In genomic region chr17:57459286-57459915, GRCh38 we compare ENCODE assay signal across 11 cellular contexts.
DNase-seq lines count a peak whose midpoint lies in the region; ATAC-seq and TF ChIP-seq lines count a peak whose summit lies in the region.
"Had no signal": no experiment of that assay in that cellular context is flagged by ENCODE, and none has a peak within 500 bp of the region (broad histone marks: within the 10 kb centered on the region; RNA-seq: fewer than 3 reads in every experiment).

No MANE protein-coding gene starts in this region.

- no peak overlapping the region for H3K4me3 ChIP-seq in epithelial cell of proximal tubule (ENCODE audit: low read depth, low read length)
- H3K4me3 ChIP-seq: heart right ventricle had no signal

- peak; percentile 52 for TF ChIP-seq CTCF in GM12873 (IDR thresholded peaks at IDR 0.05; ENCODE audit: insufficient read depth, low read depth, low read length, missing control alignments)
- TF ChIP-seq CTCF in epithelial cell of proximal tubule (conservative IDR thresholded peaks at IDR 0.05; ENCODE audit: low read depth, low read length): no peak

- ATAC-seq in HG03097 (IDR thresholded peaks at IDR 0.05; ENCODE audit: low FRiP score, unreplicated experiment): no peak

- DNase-seq in A172 (ENCODE audit: low spot score) (peak; percentile 97), RKO (ENCODE audit: low spot score) (peak; percentile 33), epithelial cell of proximal tubule (ENCODE audit: low read depth) (peak; percentile 51), NCI-H1436 treated with DMSO at 0.1 percent for 48 hours (lab: John Stamatoyannopoulos, UW) (no peak), pons (ENCODE audit: low spot score) (no peak), NCI-H524 treated with DMSO at 0.1 percent for 48 hours (lab: John Stamatoyannopoulos, UW) (no peak)
- DNase-seq: activated CD8-positive, alpha-beta memory T cell treated with anti-CD3 and anti-CD28 coated beads, Interleukin-2, amount 50 U/mL, for 48 hours; heart right ventricle; NCI-H2227 treated with DMSO at 0.1 percent for 48 hours had no signal

Comparison
In these comparisons a context has a peak if more than half of its experiments do, and no peak if none do; other contexts are left out.
1. DNase-seq: peak in A172 (single experiment), RKO (single experiment) and epithelial cell of proximal tubule (single experiment); none in NCI-H1436 treated with DMSO at 0.1 percent for 48 hours (single experiment), pons (single experiment) and NCI-H524 treated with DMSO at 0.1 percent for 48 hours (single experiment).